1 cellular context compared by ENCODE assay signal in the genomic region with DNA sequence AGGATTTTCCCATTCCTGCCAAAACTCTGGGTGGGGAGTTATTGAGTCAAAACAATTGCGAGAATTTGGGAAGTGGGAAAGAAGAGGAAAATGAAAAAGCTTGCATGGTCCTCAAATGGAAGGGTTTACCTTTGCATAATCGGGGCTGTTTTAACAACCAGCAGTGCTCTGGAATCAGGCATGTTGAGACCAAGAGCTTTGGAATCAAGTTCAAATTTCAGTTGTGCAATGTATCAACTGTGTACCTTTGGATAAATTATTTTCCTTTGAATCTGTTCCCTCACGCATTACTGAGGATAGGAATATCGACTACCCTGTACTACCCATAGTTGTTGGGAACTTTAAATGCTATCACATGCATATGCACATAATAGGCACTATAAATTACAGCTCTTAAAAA.
TF ChIP-seq lines count a peak whose summit lies in the region.

No MANE protein-coding gene starts in this region.

TF ChIP-seq in HepG2, 621 proteins besides CTCF, POLR2A, EP300 and RAD21 (continued from another document):
- TF ChIP-seq, protein P1, sequence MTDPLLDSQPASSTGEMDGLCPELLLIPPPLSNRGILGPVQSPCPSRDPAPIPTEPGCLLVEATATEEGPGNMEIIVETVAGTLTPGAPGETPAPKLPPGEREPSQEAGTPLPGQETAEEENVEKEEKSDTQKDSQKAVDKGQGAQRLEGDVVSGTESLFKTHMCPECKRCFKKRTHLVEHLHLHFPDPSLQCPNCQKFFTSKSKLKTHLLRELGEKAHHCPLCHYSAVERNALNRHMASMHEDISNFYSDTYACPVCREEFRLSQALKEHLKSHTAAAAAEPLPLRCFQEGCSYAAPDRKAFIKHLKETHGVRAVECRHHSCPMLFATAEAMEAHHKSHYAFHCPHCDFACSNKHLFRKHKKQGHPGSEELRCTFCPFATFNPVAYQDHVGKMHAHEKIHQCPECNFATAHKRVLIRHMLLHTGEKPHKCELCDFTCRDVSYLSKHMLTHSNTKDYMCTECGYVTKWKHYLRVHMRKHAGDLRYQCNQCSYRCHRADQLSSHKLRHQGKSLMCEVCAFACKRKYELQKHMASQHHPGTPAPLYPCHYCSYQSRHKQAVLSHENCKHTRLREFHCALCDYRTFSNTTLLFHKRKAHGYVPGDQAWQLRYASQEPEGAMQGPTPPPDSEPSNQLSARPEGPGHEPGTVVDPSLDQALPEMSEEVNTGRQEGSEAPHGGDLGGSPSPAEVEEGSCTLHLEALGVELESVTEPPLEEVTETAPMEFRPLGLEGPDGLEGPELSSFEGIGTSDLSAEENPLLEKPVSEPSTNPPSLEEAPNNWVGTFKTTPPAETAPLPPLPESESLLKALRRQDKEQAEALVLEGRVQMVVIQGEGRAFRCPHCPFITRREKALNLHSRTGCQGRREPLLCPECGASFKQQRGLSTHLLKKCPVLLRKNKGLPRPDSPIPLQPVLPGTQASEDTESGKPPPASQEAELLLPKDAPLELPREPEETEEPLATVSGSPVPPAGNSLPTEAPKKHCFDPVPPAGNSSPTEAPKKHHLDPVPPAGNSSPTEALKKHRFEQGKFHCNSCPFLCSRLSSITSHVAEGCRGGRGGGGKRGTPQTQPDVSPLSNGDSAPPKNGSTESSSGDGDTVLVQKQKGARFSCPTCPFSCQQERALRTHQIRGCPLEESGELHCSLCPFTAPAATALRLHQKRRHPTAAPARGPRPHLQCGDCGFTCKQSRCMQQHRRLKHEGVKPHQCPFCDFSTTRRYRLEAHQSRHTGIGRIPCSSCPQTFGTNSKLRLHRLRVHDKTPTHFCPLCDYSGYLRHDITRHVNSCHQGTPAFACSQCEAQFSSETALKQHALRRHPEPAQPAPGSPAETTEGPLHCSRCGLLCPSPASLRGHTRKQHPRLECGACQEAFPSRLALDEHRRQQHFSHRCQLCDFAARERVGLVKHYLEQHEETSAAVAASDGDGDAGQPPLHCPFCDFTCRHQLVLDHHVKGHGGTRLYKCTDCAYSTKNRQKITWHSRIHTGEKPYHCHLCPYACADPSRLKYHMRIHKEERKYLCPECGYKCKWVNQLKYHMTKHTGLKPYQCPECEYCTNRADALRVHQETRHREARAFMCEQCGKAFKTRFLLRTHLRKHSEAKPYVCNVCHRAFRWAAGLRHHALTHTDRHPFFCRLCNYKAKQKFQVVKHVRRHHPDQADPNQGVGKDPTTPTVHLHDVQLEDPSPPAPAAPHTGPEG (CRISPR knock-in tag; IDR thresholded peaks at IDR 0.05): no peak
